Comparison of ENCODE assay signal across 22 cellular contexts in the genomic region with DNA sequence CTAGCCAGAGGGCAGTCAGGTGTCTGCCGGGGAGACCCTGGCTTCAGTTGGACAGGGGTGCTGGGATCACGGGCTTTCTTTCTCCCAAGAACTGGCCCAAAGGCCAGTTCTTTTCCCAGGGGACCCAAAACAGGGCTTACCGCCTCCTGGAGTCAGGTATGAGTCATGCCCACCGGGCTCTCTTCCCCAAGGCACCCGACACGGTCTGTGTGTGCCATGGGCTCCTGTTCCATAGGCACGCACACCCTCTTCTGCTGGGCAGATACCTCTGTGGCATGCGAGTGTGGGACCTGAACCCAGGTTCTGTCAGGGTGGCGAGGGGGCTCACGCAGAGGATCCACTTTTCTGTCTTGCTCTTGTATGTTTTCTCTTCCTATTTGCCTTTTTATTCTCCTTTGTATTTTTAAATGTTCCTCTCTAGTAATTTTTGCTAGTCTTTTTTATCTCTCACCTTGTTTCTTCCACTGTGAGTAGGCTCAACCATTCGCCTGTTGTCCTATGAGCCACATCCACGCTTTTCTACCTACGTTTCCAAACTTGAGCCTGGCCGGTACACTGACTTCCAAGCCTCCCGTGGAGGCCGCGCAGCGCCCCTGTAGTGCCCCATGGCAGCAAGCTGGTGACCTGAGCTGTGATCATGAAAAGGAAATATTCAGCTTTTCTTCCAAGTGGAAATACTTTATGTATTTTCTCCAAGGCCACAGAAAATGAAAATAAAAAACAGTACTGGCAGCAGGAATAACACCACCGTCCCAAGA.
DNase-seq lines count a peak whose midpoint lies in the region; ATAC-seq and TF ChIP-seq lines count a peak whose summit lies in the region.
"Had no signal": no experiment of that assay in that cellular context is flagged by ENCODE, and none has a peak within 500 bp of the region (broad histone marks: within the 10 kb centered on the region; RNA-seq: fewer than 3 reads in every experiment).

No MANE protein-coding gene starts in this region.

- H3K27me3 Mint-ChIP-seq in activated naive CD4-positive, alpha-beta T cell treated with anti-CD3 and anti-CD28 coated beads, Interleukin-2, amount 50 U/mL, for 24 hours = peaks cover 2% of the 10 kb centered on the region
- H3K27me3 Mint-ChIP-seq in type B pancreatic cell = peaks cover 2% of the 10 kb centered on the region
- H3K27me3 Mint-ChIP-seq: activated B cell treated with CpG ODN at 0.5 μM for 24 hours had no signal

- H3K9me3 Mint-ChIP-seq in activated naive CD4-positive, alpha-beta T cell treated with anti-CD3 and anti-CD28 coated beads, Interleukin-2, amount 50 U/mL, for 24 hours = no peaks in the 10 kb centered on the region
- H3K9me3 Mint-ChIP-seq in type B pancreatic cell = no peaks in the 10 kb centered on the region
- H3K9me3 Mint-ChIP-seq: activated B cell treated with CpG ODN at 0.5 μM for 24 hours had no signal

- H3K4me1 Mint-ChIP-seq in activated naive CD4-positive, alpha-beta T cell treated with anti-CD3 and anti-CD28 coated beads, Interleukin-2, amount 50 U/mL, for 24 hours = no peaks in the 10 kb centered on the region
- peaks cover 10% of the 10 kb centered on the region for H3K4me1 Mint-ChIP-seq in type B pancreatic cell (ENCODE audit: unreplicated experiment)
- H3K4me1 Mint-ChIP-seq: activated B cell treated with CpG ODN at 0.5 μM for 24 hours had no signal

- in situ Hi-C loops in G401 (cut with HindIII; ENCODE audit: low sequenced_read_pairs) = no loop called here

- DNase-seq in activated naive CD4-positive, alpha-beta T cell treated with anti-CD3 and anti-CD28 coated beads, Interleukin-2, amount 50 U/mL, for 16 hours = no peak
- DNase-seq in T1000 (lab: John Stamatoyannopoulos, UW) = peak; percentile 60
- peak; percentile 76 for DNase-seq in hepatic stellate cell (ENCODE audit: low spot score)
- DNase-seq in type B pancreatic cell (ENCODE audit: extremely low spot score, unreplicated experiment) = no peak
- DNase-seq in NK-92 treated with Interleukin-12 subunit alpha and Interleukin-12 subunit beta, amount 100 ng/mL, for 24 hours (lab: John Stamatoyannopoulos, UW) = no peak
- no peak for DNase-seq in G401 (ENCODE audit: low spot score)
- DNase-seq: 8988T; activated B cell treated with CpG ODN at 0.5 μM for 24 hours; activated CD4-positive, alpha-beta T cell treated with anti-CD3 and anti-CD28 coated beads, Interleukin-2, amount 50 U/mL, for 48 hours; activated naive CD4-positive, alpha-beta T cell; anterior cingulate cortex; central memory CD4-positive, alpha-beta T cell; effector CD4-positive, alpha-beta T cell; KBM-7; left cardiac atrium; NCI-H1694 treated with DMSO at 0.1 percent for 48 hours; NCI-H748 treated with DMSO at 0.1 percent for 48 hours; PC-9 had no signal

- H3K4me3 Mint-ChIP-seq in activated naive CD4-positive, alpha-beta T cell treated with anti-CD3 and anti-CD28 coated beads, Interleukin-2, amount 50 U/mL, for 24 hours = no peak overlapping the region
- H3K4me3 Mint-ChIP-seq in type B pancreatic cell = no peak overlapping the region
- H3K4me3 Mint-ChIP-seq: activated B cell treated with CpG ODN at 0.5 μM for 24 hours had no signal

- no peak for ATAC-seq in HG03039 (IDR thresholded peaks at IDR 0.05; ENCODE audit: unreplicated experiment)
- ATAC-seq: esophagus mucosa, psoas muscle had no signal

- no peaks in the 10 kb centered on the region for H3K36me3 Mint-ChIP-seq in activated naive CD4-positive, alpha-beta T cell treated with anti-CD3 and anti-CD28 coated beads, Interleukin-2, amount 50 U/mL, for 24 hours
- peaks cover 3% of the 10 kb centered on the region for H3K36me3 Mint-ChIP-seq in type B pancreatic cell

- no peak for TF ChIP-seq CTCF in type B pancreatic cell (conservative IDR thresholded peaks at IDR 0.05)

- peak overlapping the region; percentile 2 for H3K27ac Mint-ChIP-seq in activated naive CD4-positive, alpha-beta T cell treated with anti-CD3 and anti-CD28 coated beads, Interleukin-2, amount 50 U/mL, for 24 hours
- H3K27ac Mint-ChIP-seq in type B pancreatic cell = peak overlapping the region; percentile 14
- H3K27ac Mint-ChIP-seq: activated B cell treated with CpG ODN at 0.5 μM for 24 hours had no signal

Comparison
In these comparisons a context has a peak if more than half of its experiments do, and no peak if none do; other contexts are left out.
1. DNase-seq: peak in T1000 (single experiment) and hepatic stellate cell (single experiment); none in activated naive CD4-positive, alpha-beta T cell treated with anti-CD3 and anti-CD28 coated beads, Interleukin-2, amount 50 U/mL, for 16 hours (single experiment), type B pancreatic cell (single experiment), NK-92 treated with Interleukin-12 subunit alpha and Interleukin-12 subunit beta, amount 100 ng/mL, for 24 hours (single experiment) and G401 (single experiment).